ENCODE assay signal across 9 cellular contexts in the genomic region with DNA sequence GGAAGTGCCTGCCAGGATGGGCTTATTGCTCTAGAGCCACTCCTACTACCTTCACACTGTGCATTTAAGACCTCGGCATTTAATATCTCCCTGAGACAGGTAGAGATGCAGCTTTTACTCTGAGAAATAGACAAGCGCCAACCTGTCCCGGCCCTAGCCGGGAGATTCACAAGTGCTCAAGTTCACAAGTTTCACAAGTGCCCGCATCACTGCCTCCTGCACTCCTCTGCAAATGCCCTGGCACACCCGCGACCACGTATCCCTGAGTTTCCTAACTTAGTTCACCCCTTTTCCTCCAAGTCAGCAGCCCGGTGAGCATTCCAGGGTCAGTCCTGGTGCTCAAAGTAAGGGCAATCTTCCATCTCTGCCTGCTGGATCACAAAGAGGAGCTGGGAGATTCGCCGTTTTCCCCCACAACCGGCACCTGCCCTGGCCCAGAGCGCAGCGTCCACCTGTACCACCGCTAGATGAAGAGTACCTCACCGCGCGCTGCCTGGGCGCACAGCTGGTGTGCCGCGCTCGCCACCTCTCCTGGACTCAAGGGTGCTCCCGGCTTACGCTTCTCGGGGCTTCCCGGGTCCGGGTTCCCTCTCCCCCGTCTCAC. TPM values are rescaled to one million over a fixed set of nuclear protein-coding genes. Genes with fewer than 3 reads are reported as not detected.
DNase-seq lines count a peak whose midpoint lies in the region; ATAC-seq and TF ChIP-seq lines count a peak whose summit lies in the region.
"Had no signal": no experiment of that assay in that cellular context is flagged by ENCODE, and none has a peak within 500 bp of the region (broad histone marks: within the 10 kb centered on the region; RNA-seq: fewer than 3 reads in every experiment).

No MANE protein-coding gene starts in this region.

- no peak for TF ChIP-seq CTCF in endodermal cell (conservative IDR thresholded peaks at IDR 0.05)
- TF ChIP-seq CTCF in lower lobe of right lung (IDR thresholded peaks at IDR 0.05), result no peak
- TF ChIP-seq CTCF in upper lobe of right lung (IDR thresholded peaks at IDR 0.05), result no peak

- no peak overlapping the region for H3K9ac ChIP-seq in endodermal cell (ENCODE audit: extremely low read depth, low read length, poor library complexity, severe bottlenecking)

- no peak overlapping the region for H3K27ac Mint-ChIP-seq in endodermal cell

- 10 to 21% methylated on average over 17 to 28 of the region's 28 CpGs for WGBS in endodermal cell (ENCODE audit: insufficient coverage in 1 of 2, insufficient read length in 1 of 2), 2 experiments

- peak; percentile 35 to 48 for ATAC-seq in activated T-cell treated with anti-CD3 and anti-CD28 coated beads, Interleukin-2, amount 50 U/mL, for 4 hours
- peak; percentile 42 to 71 for ATAC-seq in lower lobe of right lung
- peak; percentile 46 for ATAC-seq in upper lobe of right lung
- no peak for ATAC-seq in GM21825 (IDR thresholded peaks at IDR 0.05; ENCODE audit: unreplicated experiment)

- H3K27ac ChIP-seq in endodermal cell (ENCODE audit: low read depth, low read length), result no peak overlapping the region
- H3K27ac ChIP-seq in lower lobe of right lung, result no peak overlapping the region
- H3K27ac ChIP-seq in upper lobe of right lung, result no peak overlapping the region
- no peak overlapping the region for H3K27ac ChIP-seq in substantia nigra (ENCODE audit: low read depth, low read length, poor library complexity, severe bottlenecking)
- H3K27ac ChIP-seq: epithelial cell of prostate had no signal

- H3K27me3 ChIP-seq in endodermal cell (ENCODE audit: control insufficient read depth, insufficient read depth, low read length, poor library complexity, severe bottlenecking) (peaks cover 84% of the 10 kb centered on the region), lower lobe of right lung (ENCODE audit: low read depth) (peaks cover 69% of the 10 kb centered on the region), upper lobe of right lung (peaks cover 61% of the 10 kb centered on the region)

- H3K9me3 ChIP-seq in endodermal cell (ENCODE audit: control insufficient read depth, low read length) (peaks cover 4% of the 10 kb centered on the region), lower lobe of right lung (no peaks in the 10 kb centered on the region), upper lobe of right lung (no peaks in the 10 kb centered on the region)

- peak overlapping the region; percentile 36 for H3K4me3 Mint-ChIP-seq in activated T-cell treated with anti-CD3 and anti-CD28 coated beads, Interleukin-2, amount 50 U/mL, for 4 hours
- peak overlapping the region; percentile 51 for H3K4me3 Mint-ChIP-seq in endodermal cell

- H3K27me3 Mint-ChIP-seq in activated T-cell treated with anti-CD3 and anti-CD28 coated beads, Interleukin-2, amount 50 U/mL, for 4 hours (ENCODE audit: low read depth), result peaks cover 71% of the 10 kb centered on the region
- peaks cover 88% of the 10 kb centered on the region for H3K27me3 Mint-ChIP-seq in endodermal cell (ENCODE audit: insufficient read depth)

- no peaks in the 10 kb centered on the region for H3K9me3 Mint-ChIP-seq in activated T-cell treated with anti-CD3 and anti-CD28 coated beads, Interleukin-2, amount 50 U/mL, for 4 hours
- H3K9me3 Mint-ChIP-seq in endodermal cell, result peaks cover 2% of the 10 kb centered on the region

- H3K4me3 ChIP-seq in endodermal cell (ENCODE audit: low read length) (peak overlapping the region; percentile 76), lower lobe of right lung (peak overlapping the region; percentile 44), upper lobe of right lung (peak overlapping the region; percentile 34)

- peaks cover 14% of the 10 kb centered on the region for H3K4me1 Mint-ChIP-seq in activated T-cell treated with anti-CD3 and anti-CD28 coated beads, Interleukin-2, amount 50 U/mL, for 4 hours (ENCODE audit: low read depth)
- peaks cover 14% of the 10 kb centered on the region for H3K4me1 Mint-ChIP-seq in endodermal cell

- H3K36me3 Mint-ChIP-seq in activated T-cell treated with anti-CD3 and anti-CD28 coated beads, Interleukin-2, amount 50 U/mL, for 4 hours (ENCODE audit: insufficient read depth), result no peaks in the 10 kb centered on the region
- no peaks in the 10 kb centered on the region for H3K36me3 Mint-ChIP-seq in endodermal cell (ENCODE audit: low read depth)

- H3K36me3 ChIP-seq in endodermal cell (ENCODE audit: control insufficient read depth, insufficient read depth, low read length) (no peaks in the 10 kb centered on the region), lower lobe of right lung (no peaks in the 10 kb centered on the region), upper lobe of right lung (no peaks in the 10 kb centered on the region)

- intact Hi-C loops in lower lobe of right lung (cut with DNase I) (no loop called here), upper lobe of right lung (cut with DNase I) (no loop called here)

- H3K4me1 ChIP-seq in endodermal cell (ENCODE audit: control insufficient read depth, insufficient read depth, low read length) (no peaks in the 10 kb centered on the region), lower lobe of right lung (peaks cover 16% of the 10 kb centered on the region), upper lobe of right lung (peaks cover 5% of the 10 kb centered on the region)

- no peak for DNase-seq in activated T-cell treated with anti-CD3 and anti-CD28 coated beads, Interleukin-2, amount 50 U/mL, for 4 hours
- no peak for DNase-seq in activated T-cell treated with anti-CD3 and anti-CD28 coated beads for 4 hours
- no peak for DNase-seq in endodermal cell
- DNase-seq in lower lobe of right lung, result no peak
- no peak for DNase-seq in upper lobe of right lung
- no peak for DNase-seq in substantia nigra (lab: John Stamatoyannopoulos, UW)
- DNase-seq in germinal center (ENCODE audit: low spot score), result no peak

RNA-seq across cellular contexts. Expression of gene SLC38A4, which starts 5.0 kb away (rescaled TPM):
- total RNA-seq in activated T-cell treated with anti-CD3 and anti-CD28 coated beads, Interleukin-2, amount 50 U/mL, for 4 hours, result under 1 TPM; 0.21 to 0.25 (median 0.22) TPM
- total RNA-seq in endodermal cell (under 1 TPM in 1 of 2 donors, not detected in 1; 0.62 TPM), lower lobe of right lung (1.1 TPM), upper lobe of right lung (1.9 TPM)
- 0.93 TPM for polyA plus RNA-seq in endodermal cell (2013, experiment 1 of 2)
- 0.70 TPM for polyA plus RNA-seq in endodermal cell (2013, experiment 2 of 2)
